In the genomic region with DNA sequence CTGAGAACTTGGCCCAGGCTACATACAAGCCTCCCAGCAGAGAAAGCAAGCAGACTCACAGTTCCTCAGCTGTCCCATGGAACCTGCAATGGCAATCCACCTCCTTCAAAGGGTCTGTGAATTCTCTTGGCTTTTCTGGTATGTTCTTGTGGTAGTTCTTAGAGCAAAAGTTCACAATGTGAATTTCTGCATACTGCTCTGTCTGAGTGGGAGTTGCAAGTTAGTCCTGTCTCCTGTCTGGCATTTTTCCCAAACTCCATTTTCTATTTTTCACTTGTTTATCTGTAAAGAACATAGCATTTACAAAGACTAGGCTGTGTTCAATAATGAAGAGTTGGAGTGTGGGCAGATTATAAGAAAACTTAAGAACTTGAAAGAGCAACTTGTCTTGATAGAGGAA, we compare ENCODE assay signal across 1 cellular context.
TF ChIP-seq lines count a peak whose summit lies in the region.

No MANE protein-coding gene starts in this region.

TF ChIP-seq in endothelial cell of umbilical vein, 7 proteins besides CTCF, POLR2A, EP300 and RAD21:
- TF ChIP-seq FOS (IDR thresholded peaks at IDR 0.05; ENCODE audit: borderline replicate concordance, insufficient read depth, low read length) (no peak), EZH2 (IDR thresholded peaks at IDR 0.05; ENCODE audit: borderline replicate concordance, low read depth, low read length, severe bottlenecking) (no peak), MYC (IDR thresholded peaks at IDR 0.05; ENCODE audit: low read depth, low read length) (no peak), JUN (IDR thresholded peaks at IDR 0.05; ENCODE audit: borderline replicate concordance, insufficient read depth, insufficient read length, low read depth) (no peak)
- TF ChIP-seq, protein P1, sequence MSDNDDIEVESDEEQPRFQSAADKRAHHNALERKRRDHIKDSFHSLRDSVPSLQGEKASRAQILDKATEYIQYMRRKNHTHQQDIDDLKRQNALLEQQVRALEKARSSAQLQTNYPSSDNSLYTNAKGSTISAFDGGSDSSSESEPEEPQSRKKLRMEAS (IDR thresholded peaks at IDR 0.05; ENCODE audit: insufficient read depth, insufficient read length) = no peak
